Comparison of ENCODE assay signal across 18 cellular contexts in genomic region chr1:74160045-74160444, GRCh38. TPM values are rescaled to one million over a fixed set of nuclear protein-coding genes. Genes with fewer than 3 reads are reported as not detected.
A peak's percentile ranks its signal among the peaks of the same experiment; 100 is the strongest.
DNase-seq lines count a peak whose midpoint lies in the region; ATAC-seq, FAIRE-seq and TF ChIP-seq lines count a peak whose summit lies in the region.
"Had no signal": no experiment of that assay in that cellular context is flagged by ENCODE, and none has a peak within 500 bp of the region (broad histone marks: within the 10 kb centered on the region; RNA-seq: fewer than 3 reads in every experiment).

No MANE protein-coding gene starts in this region.

- H3K27me3 ChIP-seq in bronchial epithelial cell (ENCODE audit: control insufficient read depth, insufficient read depth, low read length) (no peaks in the 10 kb centered on the region), foreskin keratinocyte (no peaks in the 10 kb centered on the region)
- H3K27me3 ChIP-seq: BLaER1 had no signal

- intact Hi-C loops in Right ventricle myocardium superior (cut with DNase I), result no loop called here
- intact Hi-C loops in left cardiac atrium (cut with DNase I), result no loop called here
- intact Hi-C loops in activated CD8-positive, alpha-beta T cell treated with anti-CD3 and anti-CD28 coated beads for 36 hours (cut with micrococcal nuclease), result no loop called here

- H3K4me1 ChIP-seq in foreskin keratinocyte, result no peaks in the 10 kb centered on the region
- H3K4me1 ChIP-seq: A549, BLaER1, HAP-1 had no signal

- TF ChIP-seq CTCF in RWPE1 (conservative IDR thresholded peaks at IDR 0.05; ENCODE audit: low read depth), result no peak
- TF ChIP-seq CTCF in bronchial epithelial cell (IDR thresholded peaks at IDR 0.05; ENCODE audit: insufficient read depth, low read length, severe bottlenecking), result no peak
- no peak for TF ChIP-seq CTCF in foreskin keratinocyte (conservative IDR thresholded peaks at IDR 0.05)
- no peak for TF ChIP-seq CTCF in activated CD8-positive, alpha-beta T cell treated with anti-CD3 and anti-CD28 coated beads for 36 hours (IDR thresholded peaks at IDR 0.05)

- CTCF ChIA-PET in RWPE1 (lab: Yijun Ruan, JAX), result no interaction called here
- CTCF ChIA-PET in activated CD8-positive, alpha-beta T cell treated with anti-CD3 and anti-CD28 coated beads for 36 hours (lab: Charles Lee), result no interaction called here

- no peaks in the 10 kb centered on the region for H3K27me3 Mint-ChIP-seq in activated CD8-positive, alpha-beta T cell treated with anti-CD3 and anti-CD28 coated beads for 36 hours
- H3K27me3 Mint-ChIP-seq: CD4-positive, alpha-beta memory T cell had no signal

- no peak overlapping the region for H3K27ac Mint-ChIP-seq in activated CD8-positive, alpha-beta T cell treated with anti-CD3 and anti-CD28 coated beads for 36 hours
- H3K27ac Mint-ChIP-seq: CD14-positive monocyte; CD4-positive, alpha-beta memory T cell had no signal

- DNase-seq in Right ventricle myocardium superior, result no peak
- no peak for DNase-seq in left cardiac atrium
- DNase-seq in RWPE1 (ENCODE audit: low spot score), result peak; percentile 20
- DNase-seq in bronchial epithelial cell (ENCODE audit: low read depth), result peak; percentile 93
- peak; percentile 82 to 94 for DNase-seq in foreskin keratinocyte
- no peak for DNase-seq in DMS53 treated with DMSO at 0.1 percent for 48 hours (lab: John Stamatoyannopoulos, UW; ENCODE audit: unreplicated experiment)
- no peak for DNase-seq in activated CD8-positive, alpha-beta T cell treated with anti-CD3 and anti-CD28 coated beads for 36 hours
- DNase-seq: CD4-positive, alpha-beta memory T cell; DMS153; DMS79 treated with DMSO at 0.1 percent for 48 hours; GF-D8; GM23248 had no signal

- H3K9me3 Mint-ChIP-seq in activated CD8-positive, alpha-beta T cell treated with anti-CD3 and anti-CD28 coated beads for 36 hours, result no peaks in the 10 kb centered on the region

- no peak overlapping the region for H3K4me3 ChIP-seq in bronchial epithelial cell (ENCODE audit: low read depth, low read length)
- H3K4me3 ChIP-seq: A549, BLaER1, GM23248, HAP-1, K562 had no signal

- H3K36me3 ChIP-seq in bronchial epithelial cell (ENCODE audit: control insufficient read depth, insufficient read depth, low read length), result no peaks in the 10 kb centered on the region
- H3K36me3 ChIP-seq: BLaER1, HAP-1 had no signal

- no peaks in the 10 kb centered on the region for H3K36me3 Mint-ChIP-seq in activated CD8-positive, alpha-beta T cell treated with anti-CD3 and anti-CD28 coated beads for 36 hours (ENCODE audit: low read depth)
- H3K36me3 Mint-ChIP-seq: CD14-positive monocyte; CD4-positive, alpha-beta memory T cell had no signal

- FAIRE-seq in bronchial epithelial cell (lab: Jason Lieb, UNC), result no peak
- FAIRE-seq: A549, K562 had no signal

- POLR2A ChIA-PET in RWPE1 (lab: Yijun Ruan, JAX; ENCODE audit: low non-redundant PET), result no interaction called here
- POLR2A ChIA-PET in activated CD8-positive, alpha-beta T cell treated with anti-CD3 and anti-CD28 coated beads for 36 hours (lab: Charles Lee), result interaction anchor here (0.5 kb wide), 1 partner anchor 158 kb away, joined by 3 read pairs; no protein-coding TSS in a partner anchor

- ATAC-seq in Right ventricle myocardium superior (ENCODE audit: poor library complexity), result peak; percentile 39
- no peak for ATAC-seq in left cardiac atrium
- ATAC-seq in foreskin keratinocyte, result no peak
- ATAC-seq in activated CD8-positive, alpha-beta T cell treated with anti-CD3 and anti-CD28 coated beads for 36 hours, result no peak
- ATAC-seq in GM18520 (IDR thresholded peaks at IDR 0.05; ENCODE audit: unreplicated experiment), result no peak
- ATAC-seq: A549, K562 had no signal

- H3K4me3 Mint-ChIP-seq in activated CD8-positive, alpha-beta T cell treated with anti-CD3 and anti-CD28 coated beads for 36 hours, result no peak overlapping the region
- H3K4me3 Mint-ChIP-seq: CD14-positive monocyte; CD4-positive, alpha-beta memory T cell had no signal

- no peak overlapping the region for H3K27ac ChIP-seq in RWPE1
- no peak overlapping the region for H3K27ac ChIP-seq in foreskin keratinocyte
- H3K27ac ChIP-seq: A549, BLaER1, GM23248 had no signal

- H3K4me1 Mint-ChIP-seq in activated CD8-positive, alpha-beta T cell treated with anti-CD3 and anti-CD28 coated beads for 36 hours (ENCODE audit: low read depth), result no peaks in the 10 kb centered on the region
- H3K4me1 Mint-ChIP-seq: CD14-positive monocyte; CD4-positive, alpha-beta memory T cell had no signal

RNA-seq across cellular contexts. Expression of gene LRRIQ3, which starts 37.9 kb away (rescaled TPM):
- 0.43 TPM for total RNA-seq in Right ventricle myocardium superior
- under 1 TPM; 0.18 to 0.29 TPM for total RNA-seq in left cardiac atrium
- 0.26 and 0.53 TPM in 2 replicates for total RNA-seq in bronchial epithelial cell
- total RNA-seq in foreskin keratinocyte, result 1.0 and 2.1 TPM in 2 replicates
- 0.75 and 1.0 TPM in 2 replicates for polyA plus RNA-seq in foreskin keratinocyte
- 1 to 10 TPM in 1 of 2 experiments, under 1 TPM in 1; 0.96 to 1.1 TPM for total RNA-seq in activated CD8-positive, alpha-beta T cell treated with anti-CD3 and anti-CD28 coated beads for 36 hours
- polyA plus RNA-seq: GM23248 had no signal

RNA-seq across cellular contexts. Expression of gene FPGT, which starts 38.0 kb away (rescaled TPM):
- total RNA-seq in Right ventricle myocardium superior (12.7 TPM), left cardiac atrium (10 to 100 TPM; 11.7 to 12.5 TPM), bronchial epithelial cell (12.1 and 14.1 TPM in 2 replicates), foreskin keratinocyte (12.9 and 16.0 TPM in 2 replicates)
- polyA plus RNA-seq in foreskin keratinocyte, result 4.4 and 5.3 TPM in 2 replicates
- total RNA-seq in activated CD8-positive, alpha-beta T cell treated with anti-CD3 and anti-CD28 coated beads for 36 hours, result 1 to 10 TPM; 7.2 to 9.7 TPM

Comparison
In these comparisons a context has a peak if more than half of its experiments do, and no peak if none do; other contexts are left out.
1. DNase-seq: peak in RWPE1 (single experiment), bronchial epithelial cell (single experiment) and foreskin keratinocyte (2 of 2); none in Right ventricle myocardium superior (single experiment), left cardiac atrium (single experiment), DMS53 treated with DMSO at 0.1 percent for 48 hours (single experiment) and activated CD8-positive, alpha-beta T cell treated with anti-CD3 and anti-CD28 coated beads for 36 hours (single experiment).